1 cellular context compared by ENCODE assay signal in genomic region chr7:87345962-87346371, GRCh38.
TF ChIP-seq lines count a peak whose summit lies in the region.

No MANE protein-coding gene starts in this region.

TF ChIP-seq in SK-N-SH, 30 proteins besides CTCF, POLR2A, EP300 and RAD21 (continued from another document):
- TF ChIP-seq MAX (IDR thresholded peaks at IDR 0.05; ENCODE audit: low read depth) (no peak), RFX5 (IDR thresholded peaks at IDR 0.05; ENCODE audit: low read length) (no peak), CHD2 (IDR thresholded peaks at IDR 0.05; ENCODE audit: low read length, partially characterized antibody) (no peak)
